ENCODE assay signal across 1 cellular context in genomic region chr5:172548981-172549707, GRCh38.
TF ChIP-seq lines count a peak whose summit lies in the region.

No MANE protein-coding gene starts in this region.

TF ChIP-seq in H1, 55 proteins besides CTCF, POLR2A, EP300 and RAD21:
- TF ChIP-seq BCL11A (IDR thresholded peaks at IDR 0.05; ENCODE audit: low read depth in 2 of 2, low read length in 2 of 2): no peak
